In genomic region chr14:96040836-96041371, GRCh38 we compare ENCODE assay signal across 9 cellular contexts. TPM values are rescaled to one million over a fixed set of nuclear protein-coding genes. Genes with fewer than 3 reads are reported as not detected.
DNase-seq lines count a peak whose midpoint lies in the region; TF ChIP-seq lines count a peak whose summit lies in the region.
"Had no signal": no experiment of that assay in that cellular context is flagged by ENCODE, and none has a peak within 500 bp of the region (broad histone marks: within the 10 kb centered on the region; RNA-seq: fewer than 3 reads in every experiment).

No MANE protein-coding gene starts in this region.

- H3K4me3 ChIP-seq in BE2C (ENCODE audit: low read depth, low read length) (peak overlapping the region; percentile 75), endodermal cell (ENCODE audit: low read length) (peak overlapping the region; percentile 78), neural cell (ENCODE audit: low read length) (peak overlapping the region; percentile 90)

- H3K27me3 ChIP-seq in BE2C (no peaks in the 10 kb centered on the region), H9 (ENCODE audit: insufficient read depth, low read length) (peaks cover 13% of the 10 kb centered on the region), endodermal cell (ENCODE audit: control insufficient read depth, insufficient read depth, low read length, poor library complexity, severe bottlenecking) (peaks cover 28% of the 10 kb centered on the region), neural cell (ENCODE audit: insufficient read depth, low read depth, low read length) (peaks cover 11% of the 10 kb centered on the region)

- H2BK12ac ChIP-seq in H9 (ENCODE audit: insufficient read length, low read depth, low read length), result no peak overlapping the region

- intact Hi-C loops in head of caudate nucleus (cut with DNase I), result loop anchor here (5.0 kb wide), 1 partner anchor 51 kb away; no protein-coding TSS in a partner anchor

- no peak overlapping the region for H2AK5ac ChIP-seq in H9 (ENCODE audit: insufficient read length, low read length)

- peak overlapping the region; percentile 26 for H3K18ac ChIP-seq in H9 (ENCODE audit: insufficient read length, low read depth, low read length)

- H3K36me3 ChIP-seq in BE2C, result peaks cover 14% of the 10 kb centered on the region
- H3K36me3 ChIP-seq in endodermal cell (ENCODE audit: control insufficient read depth, insufficient read depth, low read length), result no peaks in the 10 kb centered on the region
- H3K36me3 ChIP-seq in neural cell (ENCODE audit: insufficient read depth, low read length), result no peaks in the 10 kb centered on the region

- H3K27me3 Mint-ChIP-seq in H9 (ENCODE audit: low read depth) (peaks cover 64% of the 10 kb centered on the region), endodermal cell (ENCODE audit: insufficient read depth) (peaks cover 39% of the 10 kb centered on the region)

- no peak overlapping the region for H3K9ac ChIP-seq in H9 (ENCODE audit: extremely low read depth, insufficient read length, low read length)
- H3K9ac ChIP-seq in endodermal cell (ENCODE audit: extremely low read depth, low read length, poor library complexity, severe bottlenecking), result no peak overlapping the region
- peak overlapping the region; percentile 89 for H3K9ac ChIP-seq in neural cell (ENCODE audit: low read length)

- H3K9me3 Mint-ChIP-seq in H9, result peaks cover 0 to 5% of the 10 kb centered on the region in 2 experiments; a peak in 2 of 5 replicates
- H3K9me3 Mint-ChIP-seq in endodermal cell, result peaks cover 3% of the 10 kb centered on the region

- no peak overlapping the region for H3K56ac ChIP-seq in H9 (ENCODE audit: insufficient read length, low read depth, low read length)

- peaks cover 9% of the 10 kb centered on the region for H3K23me2 ChIP-seq in H9 (ENCODE audit: insufficient read length, low read depth, low read length, poor library complexity, severe bottlenecking)

- no peak overlapping the region for H4K8ac ChIP-seq in H9 (replicated peaks; ENCODE audit: insufficient read length, low read depth, low read length)

- H3F3A ChIP-seq in neural cell (ENCODE audit: insufficient read depth, low read length, poor library complexity, severe bottlenecking), result no peaks in the 10 kb centered on the region

- no peak for TF ChIP-seq RAD21 in neural cell (conservative IDR thresholded peaks at IDR 0.05)

- H2AFZ ChIP-seq in H9 (ENCODE audit: low read length) (no peak overlapping the region), neural cell (ENCODE audit: low read depth, low read length) (no peak overlapping the region)

- no CpG with 5 or more reads among the region's 9 CpGs for WGBS in H9 (ENCODE audit: extremely low coverage, insufficient read length, low lambda C conversion rate)
- 86 to 88% methylated on average over 9 of the region's 9 CpGs for WGBS in endodermal cell (ENCODE audit: insufficient coverage in 1 of 2, insufficient read length in 1 of 2), 2 experiments

- H3K4me3 Mint-ChIP-seq in H9 (peak overlapping the region; percentile 80 to 91; a peak in 3 of 5 replicates), endodermal cell (peak overlapping the region; percentile 75)

- H4K91ac ChIP-seq in H9 (ENCODE audit: insufficient read length, low read depth, low read length), result no peak overlapping the region

- H3K9me3 ChIP-seq in BE2C (no peaks in the 10 kb centered on the region), H9 (ENCODE audit: control insufficient read depth, low read depth, low read length) (no peaks in the 10 kb centered on the region), endodermal cell (ENCODE audit: control insufficient read depth, low read length) (no peaks in the 10 kb centered on the region), neural cell (ENCODE audit: low read length) (no peaks in the 10 kb centered on the region)

- H3K23ac ChIP-seq in H9 (ENCODE audit: insufficient read length, low read depth, low read length), result no peak overlapping the region

- H3K9me2 ChIP-seq in neural cell (ENCODE audit: insufficient read depth, low read length), result no peaks in the 10 kb centered on the region

- H3T11ph ChIP-seq in H9 (ENCODE audit: low read length), result no peak overlapping the region

- TF ChIP-seq CTCF in BE2C (IDR thresholded peaks at IDR 0.05; ENCODE audit: low read depth, low read length) (no peak), H9 (conservative IDR thresholded peaks at IDR 0.05) (no peak), endodermal cell (conservative IDR thresholded peaks at IDR 0.05) (no peak), neural cell (IDR thresholded peaks at IDR 0.05; ENCODE audit: poor library complexity, severe bottlenecking) (no peak)

- H3K79me2 ChIP-seq in H9 (ENCODE audit: insufficient read depth, low read length), result peaks cover 2% of the 10 kb centered on the region; the same call in 1 of the 2 replicates
- peaks cover 61% of the 10 kb centered on the region for H3K79me2 ChIP-seq in neural cell (replicated peaks; ENCODE audit: insufficient read depth, low read length)

- no peak overlapping the region for H2BK120ac ChIP-seq in H9 (ENCODE audit: low read depth, low read length, poor library complexity, severe bottlenecking)

- H4K20me1 ChIP-seq in H9 (ENCODE audit: control insufficient read depth, insufficient read depth, insufficient read length), result no peaks in the 10 kb centered on the region
- no peaks in the 10 kb centered on the region for H4K20me1 ChIP-seq in neural cell (ENCODE audit: insufficient read depth)

- no peak for DNase-seq in BE2C
- no peak for DNase-seq in H9
- peak; percentile 7 for DNase-seq in endodermal cell
- no peak for DNase-seq in H4 (ENCODE audit: low spot score)
- no peak for DNase-seq in head of caudate nucleus
- DNase-seq in EL, result no peak
- no peak for DNase-seq in activated CD4-positive, CD25-positive, alpha-beta regulatory T cell (lab: John Stamatoyannopoulos, UW)
- DNase-seq: SW 1271 had no signal

- H3K27ac Mint-ChIP-seq in H9, result no peak overlapping the region
- no peak overlapping the region for H3K27ac Mint-ChIP-seq in endodermal cell

- peaks cover 3% of the 10 kb centered on the region; the same call in 1 of the 2 replicates for H3K4me1 ChIP-seq in BE2C
- H3K4me1 ChIP-seq in H9 (ENCODE audit: insufficient read depth, low read length), result peaks cover 3% of the 10 kb centered on the region; the same call in 1 of the 2 replicates
- H3K4me1 ChIP-seq in endodermal cell (ENCODE audit: control insufficient read depth, insufficient read depth, low read length), result no peaks in the 10 kb centered on the region

- no peak overlapping the region for H2BK20ac ChIP-seq in H9 (ENCODE audit: low read depth, low read length, poor library complexity, severe bottlenecking)

- H3K36me3 Mint-ChIP-seq in H9 (ENCODE audit: insufficient read depth in 1 of 3, low read depth in 3 of 3) (peaks cover 0 to 9% (median 5%) of the 10 kb centered on the region in 3 experiments; a peak in 5 of 7 replicates), endodermal cell (ENCODE audit: low read depth) (peaks cover 2% of the 10 kb centered on the region)

- H3K4me2 ChIP-seq in H9 (ENCODE audit: insufficient read depth, insufficient read length, low read length), result no peak overlapping the region
- peak overlapping the region; percentile 94 for H3K4me2 ChIP-seq in neural cell (ENCODE audit: low read length)

- no peak overlapping the region for H4K5ac ChIP-seq in H9 (ENCODE audit: insufficient read length, low read depth, low read length)

- H3K27ac ChIP-seq in H9 (ENCODE audit: insufficient read length, low read depth, low read length) (no peak overlapping the region), endodermal cell (ENCODE audit: low read depth, low read length) (no peak overlapping the region), neural cell (ENCODE audit: low read length) (peak overlapping the region; percentile 82)

- no peak overlapping the region for H2BK5ac ChIP-seq in H9 (ENCODE audit: insufficient read length, low read length)

- no peak overlapping the region for H2BK15ac ChIP-seq in H9 (ENCODE audit: low read depth, low read length)

- H3K4me1 Mint-ChIP-seq in H9, result peaks cover 15 to 29% of the 10 kb centered on the region in 2 experiments
- H3K4me1 Mint-ChIP-seq in endodermal cell, result peaks cover 4% of the 10 kb centered on the region

- no peak for TF ChIP-seq EP300 in neural cell (conservative IDR thresholded peaks at IDR 0.05; ENCODE audit: poor library complexity, severe bottlenecking)

- no peak overlapping the region for H3K4ac ChIP-seq in H9 (ENCODE audit: low read depth, low read length)

- H3K79me1 ChIP-seq in H9 (ENCODE audit: insufficient read depth, low read depth, low read length, poor library complexity, severe bottlenecking), result no peaks in the 10 kb centered on the region

- H3K14ac ChIP-seq in H9 (ENCODE audit: insufficient read depth, low read length), result no peak overlapping the region

TF ChIP-seq in neural cell, 6 proteins besides CTCF, POLR2A, EP300 and RAD21 (continues in another document):
- TF ChIP-seq TAF1 (IDR thresholded peaks at IDR 0.05; ENCODE audit: low read depth) (no peak), POLR2AphosphoS5 (IDR thresholded peaks at IDR 0.05) (no peak), MXI1 (conservative IDR thresholded peaks at IDR 0.05; ENCODE audit: poor library complexity, severe bottlenecking) (no peak), EZH2 (IDR thresholded peaks at IDR 0.05; ENCODE audit: borderline replicate concordance, insufficient read depth, low read length, poor library complexity, severe bottlenecking) (no peak)

RNA-seq across cellular contexts. Expression of gene C14orf132, which starts 1.7 kb away (rescaled TPM):
- 24.7 TPM for polyA plus RNA-seq in BE2C (2012; ENCODE audit: insufficient read depth, insufficient read length, low read depth)
- total RNA-seq in H9 (2021) (5.7 and 7.7 TPM in 2 replicates), endodermal cell (10 to 100 TPM; 12.3 to 21.9 TPM)
- 55.9 TPM for polyA plus RNA-seq in endodermal cell (2013, experiment 1 of 2)
- polyA plus RNA-seq in endodermal cell (2013, experiment 2 of 2), result 52.1 TPM
- 50.1 and 62.0 TPM in 2 replicates for polyA plus RNA-seq in neural cell
- polyA minus RNA-seq in neural cell, result 114 and 120 TPM in 2 replicates
- total RNA-seq in H4 (2014; rRNA removed; shearing (Covaris generic)), result 7.4 and 9.4 TPM in 2 replicates
